Comparison of ENCODE assay signal across 10 cellular contexts in the genomic region with DNA sequence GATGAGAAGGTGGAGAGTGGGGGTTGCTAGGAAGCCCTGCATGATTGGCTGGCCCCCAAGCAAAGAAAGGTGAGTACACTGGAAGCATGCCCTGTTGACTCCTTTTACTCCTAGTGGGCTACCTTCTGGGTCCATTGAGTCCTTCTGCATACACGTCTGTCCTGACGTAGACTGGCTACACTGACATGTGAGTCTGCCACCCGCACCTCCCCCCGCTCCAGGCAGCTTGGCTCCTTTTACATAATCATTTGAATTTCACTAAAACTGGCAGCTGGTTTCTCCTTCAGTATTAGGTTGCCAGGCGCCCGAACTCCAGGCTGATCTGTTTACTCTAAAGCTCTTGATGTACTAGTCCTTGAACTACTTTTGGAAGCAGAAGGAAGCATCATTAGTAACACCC. TPM values are rescaled to one million over a fixed set of nuclear protein-coding genes. Genes with fewer than 3 reads are reported as not detected.
A peak's percentile ranks its signal among the peaks of the same experiment; 100 is the strongest.
DNase-seq lines count a peak whose midpoint lies in the region; ATAC-seq and TF ChIP-seq lines count a peak whose summit lies in the region.
"Had no signal": no experiment of that assay in that cellular context is flagged by ENCODE, and none has a peak within 500 bp of the region (broad histone marks: within the 10 kb centered on the region; RNA-seq: fewer than 3 reads in every experiment).

No MANE protein-coding gene starts in this region.

- H3K27ac ChIP-seq in dorsolateral prefrontal cortex = peak overlapping the region in 58 of 59 donors; percentile 14 to 96 (median 84)
- H3K27ac ChIP-seq: suprapubic skin had no signal

- H3K4me3 ChIP-seq in dorsolateral prefrontal cortex = peak overlapping the region in 4 of 59 donors; percentile 4 to 28 (median 17)
- H3K4me3 ChIP-seq: suprapubic skin had no signal

- intact Hi-C loops in dorsolateral prefrontal cortex (cut with DNase I) = no loop called here

- no peak for TF ChIP-seq CTCF in dorsolateral prefrontal cortex (IDR thresholded peaks at IDR 0.05 in 54 of 56, conservative IDR thresholded peaks at IDR 0.05 in 2 of 56; ENCODE audit: low read depth in 1 of 56, partially characterized antibody in 56 of 56)

- peak; percentile 7 for DNase-seq in NCI-H2171 treated with DMSO at 0.1 percent for 48 hours (lab: John Stamatoyannopoulos, UW)
- DNase-seq in NCI-H2171 (lab: John Stamatoyannopoulos, UW) = no peak
- DNase-seq in dorsolateral prefrontal cortex = peak; percentile 31 to 87 (median 70)
- peak; percentile 46 for DNase-seq in pons (ENCODE audit: low spot score)
- no peak for DNase-seq in activated CD4-positive, CD25-positive, alpha-beta regulatory T cell treated with anti-CD3 and anti-CD28 coated beads, Interleukin-2, amount 50 U/mL, for 72 hours
- DNase-seq: effector CD8-positive, alpha-beta T cell; NCI-H2029; T1000 had no signal

- no peaks in the 10 kb centered on the region for H3K27me3 ChIP-seq in dorsolateral prefrontal cortex
- H3K27me3 ChIP-seq: suprapubic skin had no signal

- no peak for ATAC-seq in HG02642 (IDR thresholded peaks at IDR 0.05; ENCODE audit: poor library complexity, unreplicated experiment)

RNA-seq across cellular contexts. Expression of gene MRPS21, which starts 8.7 kb away (rescaled TPM):
- 100 to 1,000 TPM in 10 of 120 experiments, 10 to 100 TPM in 110; 51.8 to 113 (median 87.9) TPM for total RNA-seq in dorsolateral prefrontal cortex

RNA-seq across cellular contexts. Expression of gene PRPF3, which starts 19.0 kb away (rescaled TPM):
- 100 to 1,000 TPM in 1 of 120 experiments, 10 to 100 TPM in 119; 45.0 to 101 (median 71.8) TPM for total RNA-seq in dorsolateral prefrontal cortex

RNA-seq across cellular contexts. Expression of gene CIART, which starts 20.0 kb away (rescaled TPM):
- total RNA-seq in dorsolateral prefrontal cortex = 10 to 100 TPM in 91 of 120 experiments, 1 to 10 TPM in 29; 5.3 to 26.5 (median 12.5) TPM

RNA-seq across cellular contexts. Expression of gene C1orf54, which starts 29.7 kb away (rescaled TPM):
- 10 to 100 TPM in 54 of 120 experiments, 1 to 10 TPM in 66; 3.0 to 21.9 (median 9.4) TPM for total RNA-seq in dorsolateral prefrontal cortex

RNA-seq across cellular contexts. Expression of gene APH1A, which starts 33.5 kb away (rescaled TPM):
- 10 to 100 TPM; 34.9 to 79.4 (median 56.2) TPM for total RNA-seq in dorsolateral prefrontal cortex

Comparison
In these comparisons a context has a peak if more than half of its experiments do, and no peak if none do; other contexts are left out.
1. DNase-seq: peak in NCI-H2171 treated with DMSO at 0.1 percent for 48 hours (single experiment), dorsolateral prefrontal cortex (10 of 10) and pons (single experiment); none in NCI-H2171 (single experiment) and activated CD4-positive, CD25-positive, alpha-beta regulatory T cell treated with anti-CD3 and anti-CD28 coated beads, Interleukin-2, amount 50 U/mL, for 72 hours (single experiment).